In genomic region chrX:55056820-55057690, GRCh38 we compare ENCODE assay signal across 1 cellular context.
TF ChIP-seq lines count a peak whose summit lies in the region.

No MANE protein-coding gene starts in this region.

TF ChIP-seq in A549, 52 proteins besides CTCF, POLR2A, EP300 and RAD21 (continued from another document):
- no peak for TF ChIP-seq E2F6 (IDR thresholded peaks at IDR 0.05; ENCODE audit: borderline replicate concordance, low read depth)
